In genomic region chr3:14125193-14126016, GRCh38 we compare ENCODE assay signal across 8 cellular contexts. TPM values are rescaled to one million over a fixed set of nuclear protein-coding genes. Genes with fewer than 3 reads are reported as not detected.
DNase-seq lines count a peak whose midpoint lies in the region; ATAC-seq and TF ChIP-seq lines count a peak whose summit lies in the region.

No MANE protein-coding gene starts in this region.

- no peaks in the 10 kb centered on the region for H3K9me3 ChIP-seq in lung (ENCODE audit: control insufficient read depth in 2 of 2, insufficient read depth in 1 of 2, low read length in 1 of 2)

- peaks cover 10% of the 10 kb centered on the region in 2 donors for H3K36me3 ChIP-seq in lung (ENCODE audit: control insufficient read depth in 2 of 2, insufficient read depth in 2 of 2, low read length in 2 of 2)

- 0% methylated on average over 44 of the region's 44 CpGs for WGBS in lung, 2 donors

- TF ChIP-seq CTCF in lung (IDR thresholded peaks at IDR 0.05; ENCODE audit: control extremely low read depth, extremely low read depth): no peak

- peaks cover 7 to 29% of the 10 kb centered on the region in 2 donors for H3K4me1 ChIP-seq in lung (ENCODE audit: control insufficient read depth in 2 of 2, insufficient read depth in 2 of 2, low read length in 2 of 2)

- peak; percentile 26 for ATAC-seq in GM18498 (IDR thresholded peaks at IDR 0.05; ENCODE audit: unreplicated experiment)
- peak; percentile 27 for ATAC-seq in HG02571 (IDR thresholded peaks at IDR 0.05; ENCODE audit: unreplicated experiment)
- ATAC-seq in lung (ENCODE audit: insufficient read depth, low FRiP score): peak; percentile 64

- H3K27me3 ChIP-seq in lung (ENCODE audit: control insufficient read depth, insufficient read depth): no peaks in the 10 kb centered on the region

- H3K27ac ChIP-seq in lung (ENCODE audit: low read depth in 1 of 2, low read length in 1 of 2): peak overlapping the region; percentile 97 to 98

- H3K4me3 ChIP-seq in lung: peak overlapping the region; percentile 86

- DNase-seq in MV-4-11 (lab: John Stamatoyannopoulos, UW) (peak; percentile 84), dermis microvascular lymphatic vessel endothelial cell (ENCODE audit: low read depth in 2 of 2) (peak; percentile 32 to 87), lung (ENCODE audit: low spot score) (peak; percentile 86), GM19240 (ENCODE audit: insufficient read length, low spot score) (no peak)
- DNase-seq in activated CD4-positive, alpha-beta T cell treated with anti-CD3 and anti-CD28 coated beads for 4 hours: peak; percentile 70 to 71
- DNase-seq in stimulated activated CD4-positive, alpha-beta T cell treated with anti-CD3 and anti-CD28 coated beads, TNF-alpha, amount 100 ng/mL, for 1 hour (ENCODE audit: low read depth in 3 of 3, low spot score in 1 of 3): peak in 2 of 3 donors; percentile 29 to 43

RNA-seq across cellular contexts. Expression of gene TMEM43, which starts 0.6 kb away (rescaled TPM):
- total RNA-seq in dermis microvascular lymphatic vessel endothelial cell (59.2 and 69.3 TPM in 2 replicates), lung (100 to 1,000 TPM in 1 of 2 donors, 10 to 100 TPM in 1; 69.1 to 104 TPM)
- polyA plus RNA-seq in lung: 10 to 100 TPM; 44.3 to 79.9 TPM

RNA-seq across cellular contexts. Expression of gene CHCHD4, which starts 0.7 kb away (rescaled TPM):
- 11.9 and 12.9 TPM in 2 replicates for total RNA-seq in dermis microvascular lymphatic vessel endothelial cell
- 1 to 10 TPM; 8.8 to 9.2 TPM for total RNA-seq in lung
- 10 to 100 TPM in 1 of 2 donors, 1 to 10 TPM in 1; 8.9 to 14.0 TPM for polyA plus RNA-seq in lung

RNA-seq across cellular contexts. Expression of gene XPC, which starts 53.0 kb away (rescaled TPM):
- total RNA-seq in dermis microvascular lymphatic vessel endothelial cell (29.1 and 31.7 TPM in 2 replicates), lung (10 to 100 TPM; 27.7 to 31.9 TPM)
- 10 to 100 TPM; 16.4 to 19.7 TPM for polyA plus RNA-seq in lung

RNA-seq across cellular contexts. Expression of gene LSM3, which starts 53.2 kb away (rescaled TPM):
- 5.3 and 8.3 TPM in 2 replicates for total RNA-seq in dermis microvascular lymphatic vessel endothelial cell
- total RNA-seq in lung: 10 to 100 TPM in 1 of 2 donors, 1 to 10 TPM in 1; 6.4 to 10.3 TPM
- 1 to 10 TPM; 9.8 to 9.9 TPM for polyA plus RNA-seq in lung
